Comparison of ENCODE assay signal across 8 cellular contexts in genomic region chr7:38660427-38661099, GRCh38. TPM values are rescaled to one million over a fixed set of nuclear protein-coding genes. Genes with fewer than 3 reads are reported as not detected.
DNase-seq lines count a peak whose midpoint lies in the region; ATAC-seq and TF ChIP-seq lines count a peak whose summit lies in the region.

No MANE protein-coding gene starts in this region.

- H3K36me3 Mint-ChIP-seq in activated CD4-positive, alpha-beta T cell treated with anti-CD3 and anti-CD28 coated beads, Interleukin-2, amount 10 ng/mL, durations not matched to agents 7 days and 5 days (ENCODE audit: low read depth) = no peaks in the 10 kb centered on the region

- no peak overlapping the region for H3K4me3 Mint-ChIP-seq in activated CD4-positive, alpha-beta T cell treated with anti-CD3 and anti-CD28 coated beads, Interleukin-2, amount 10 ng/mL, durations not matched to agents 7 days and 5 days

- TF ChIP-seq POLR2A in heart left ventricle (IDR thresholded peaks at IDR 0.05) = no peak

- intact Hi-C loops in heart left ventricle (cut with DNase I) = loop anchor here in 8 of 10 donors (2.0 to 10.0 kb wide), 5 partner anchors 206 to 263 kb away; no protein-coding TSS in a partner anchor

- H3K36me3 ChIP-seq in heart left ventricle = no peaks in the 10 kb centered on the region

- H3K27me3 Mint-ChIP-seq in activated CD4-positive, alpha-beta T cell treated with anti-CD3 and anti-CD28 coated beads, Interleukin-2, amount 10 ng/mL, durations not matched to agents 7 days and 5 days = peaks cover 14% of the 10 kb centered on the region

- TF ChIP-seq CTCF in 22Rv1 (IDR thresholded peaks at IDR 0.05) = peak; percentile 98
- peak; percentile 33 to 63 (median 54) for TF ChIP-seq CTCF in heart left ventricle (IDR thresholded peaks at IDR 0.05)

- H3K27ac ChIP-seq in 22Rv1 (no peak overlapping the region), heart left ventricle (no peak overlapping the region)

- H3K27ac Mint-ChIP-seq in activated CD4-positive, alpha-beta T cell treated with anti-CD3 and anti-CD28 coated beads, Interleukin-2, amount 10 ng/mL, durations not matched to agents 7 days and 5 days = no peak overlapping the region

- ATAC-seq in HG02610 (IDR thresholded peaks at IDR 0.05; ENCODE audit: unreplicated experiment) (peak; percentile 65), heart left ventricle (peak in 3 of 4 donors; percentile 36 to 56 (median 42)), GM21717 (IDR thresholded peaks at IDR 0.05; ENCODE audit: unreplicated experiment) (no peak)

- no peaks in the 10 kb centered on the region for H3K4me1 Mint-ChIP-seq in activated CD4-positive, alpha-beta T cell treated with anti-CD3 and anti-CD28 coated beads, Interleukin-2, amount 10 ng/mL, durations not matched to agents 7 days and 5 days

- no peaks in the 10 kb centered on the region for H3K9me3 Mint-ChIP-seq in activated CD4-positive, alpha-beta T cell treated with anti-CD3 and anti-CD28 coated beads, Interleukin-2, amount 10 ng/mL, durations not matched to agents 7 days and 5 days

- CTCF ChIA-PET in activated CD4-positive, alpha-beta T cell treated with anti-CD3 and anti-CD28 coated beads, Interleukin-2, amount 10 ng/mL, durations not matched to agents 7 days and 5 days (lab: Charles Lee) = interaction anchor here (0.8 to 1.5 kb wide), 10 partner anchors 10 to 325 kb away, joined by 3 to 4 read pairs (median 4); no protein-coding TSS in a partner anchor

- H3K27me3 ChIP-seq in heart left ventricle = no peaks in the 10 kb centered on the region

- peaks cover 0 to 7% (median 0%) of the 10 kb centered on the region in 12 donors for H3K9me3 ChIP-seq in heart left ventricle

- peaks cover 0 to 20% (median 0%) of the 10 kb centered on the region in 12 donors for H3K4me1 ChIP-seq in heart left ventricle

- WGBS in heart left ventricle, 4 donors = 27 to 36% (median 32%) methylated on average over 6 of the region's 6 CpGs

- POLR2A ChIA-PET in activated CD4-positive, alpha-beta T cell treated with anti-CD3 and anti-CD28 coated beads, Interleukin-2, amount 10 ng/mL, durations not matched to agents 7 days and 5 days (lab: Charles Lee) = no interaction called here

- H3K4me3 ChIP-seq in heart left ventricle = no peak overlapping the region

- DNase-seq in GM04504 (ENCODE audit: low read depth) (peak; percentile 19), NCI-H2029 treated with DMSO at 0.1 percent for 48 hours (lab: John Stamatoyannopoulos, UW) (peak; percentile 53), heart left ventricle (peak in 2 of 5 donors; percentile 27 to 35)
- DNase-seq in activated CD4-positive, alpha-beta T cell treated with anti-CD3 and anti-CD28 coated beads, Interleukin-2, amount 10 ng/mL, durations not matched to agents 7 days and 5 days = peak; percentile 29
- peak; percentile 4 to 6 for DNase-seq in stimulated activated CD4-positive, alpha-beta T cell treated with anti-CD3 and anti-CD28 coated beads, Interleukin-15, amount 100 ng/mL, for 48 hours (ENCODE audit: low read depth in 2 of 2)

RNA-seq across cellular contexts. Expression of gene AMPH, which starts 29.4 kb away (rescaled TPM):
- total RNA-seq in activated CD4-positive, alpha-beta T cell treated with anti-CD3 and anti-CD28 coated beads, Interleukin-2, amount 10 ng/mL, durations not matched to agents 7 days and 5 days = under 1 TPM in 1 of 2 experiments, not detected in 1; 0.23 TPM
- total RNA-seq in heart left ventricle = 1 to 10 TPM; 1.3 to 5.3 (median 3.5) TPM
- 1 to 10 TPM in 1 of 2 donors, under 1 TPM in 1; 0.46 to 3.1 TPM for polyA plus RNA-seq in heart left ventricle
